21 cellular contexts compared by ENCODE assay signal in the genomic region with DNA sequence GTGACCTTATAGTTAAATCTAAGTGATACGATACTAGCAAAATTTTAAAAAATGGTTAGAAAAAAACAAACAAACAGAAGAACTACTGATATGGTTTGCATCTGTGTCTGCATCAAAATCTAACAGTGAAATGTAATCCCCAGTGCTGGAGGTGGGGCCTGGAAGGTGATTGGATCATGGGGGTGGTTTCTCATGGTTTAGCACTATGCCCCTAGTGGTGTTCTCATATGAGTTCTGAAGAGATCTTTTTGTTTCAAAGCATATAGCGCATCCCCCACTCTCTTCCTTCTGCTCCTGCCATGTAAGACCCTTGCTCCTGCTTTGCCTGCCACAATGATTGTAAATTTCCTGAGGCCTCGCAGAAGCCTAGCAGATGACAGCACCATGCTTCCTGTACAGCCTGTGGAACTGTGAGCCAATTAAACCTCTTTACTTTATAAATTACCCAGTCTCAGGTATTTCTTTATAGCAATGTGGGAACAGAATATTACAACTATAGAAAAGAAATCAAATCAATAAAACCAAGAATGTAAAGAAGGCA. TPM values are rescaled to one million over a fixed set of nuclear protein-coding genes. Genes with fewer than 3 reads are reported as not detected.
DNase-seq lines count a peak whose midpoint lies in the region; ATAC-seq and TF ChIP-seq lines count a peak whose summit lies in the region.
"Had no signal": no experiment of that assay in that cellular context is flagged by ENCODE, and none has a peak within 500 bp of the region (broad histone marks: within the 10 kb centered on the region; RNA-seq: fewer than 3 reads in every experiment).

No MANE protein-coding gene starts in this region.

- no peak for TF ChIP-seq POLR2A in transverse colon (IDR thresholded peaks at IDR 0.05)

- no peak overlapping the region for H3K14ac ChIP-seq in H9 (ENCODE audit: insufficient read depth, low read length)

- peaks cover 5% of the 10 kb centered on the region for H3K23me2 ChIP-seq in H9 (ENCODE audit: insufficient read length, low read depth, low read length, poor library complexity, severe bottlenecking)

- CTCF ChIA-PET in T-cell (lab: Charles Lee) = no interaction called here

- H3K9me3 ChIP-seq in H9 (ENCODE audit: control insufficient read depth, low read depth, low read length) (no peaks in the 10 kb centered on the region), transverse colon (peaks cover 4 to 6% of the 10 kb centered on the region in 2 donors)

- ATAC-seq in activated naive CD4-positive, alpha-beta T cell treated with anti-CD3 and anti-CD28 coated beads, Interleukin-2, amount 50 U/mL, for 72 hours = no peak
- ATAC-seq in T-cell (replicated peaks in 1 of 4) = no peak
- ATAC-seq: activated CD8-positive, alpha-beta memory T cell treated with anti-CD3 and anti-CD28 coated beads, Interleukin-2, amount 10 ng/mL, durations not matched to agents 7 days and 5 days had no signal

- no peak overlapping the region for H4K8ac ChIP-seq in H9 (replicated peaks; ENCODE audit: insufficient read length, low read depth, low read length)

- no peak overlapping the region for H3K9ac ChIP-seq in H9 (ENCODE audit: extremely low read depth, insufficient read length, low read length)

- H3K4me2 ChIP-seq in H9 (ENCODE audit: insufficient read depth, insufficient read length, low read length) = no peak overlapping the region

- no peak overlapping the region for H2BK20ac ChIP-seq in H9 (ENCODE audit: low read depth, low read length, poor library complexity, severe bottlenecking)

- H3K9me3 Mint-ChIP-seq in H9 (peaks cover 16 to 34% of the 10 kb centered on the region in 2 experiments; a peak in 4 of 5 replicates), glutamatergic neuron (ENCODE audit: unreplicated experiment) (peaks cover 9% of the 10 kb centered on the region), T-cell (peaks cover 3 to 33% (median 22%) of the 10 kb centered on the region in 3 donors)
- H3K9me3 Mint-ChIP-seq in activated naive CD4-positive, alpha-beta T cell treated with anti-CD3 and anti-CD28 coated beads, Interleukin-2, amount 50 U/mL, for 72 hours = peaks cover 17 to 18% of the 10 kb centered on the region in 2 donors

- no peak overlapping the region for H2AK5ac ChIP-seq in H9 (ENCODE audit: insufficient read length, low read length)

- H3K18ac ChIP-seq in H9 (ENCODE audit: insufficient read length, low read depth, low read length) = no peak overlapping the region

- H4K20me1 ChIP-seq in H9 (ENCODE audit: control insufficient read depth, insufficient read depth, insufficient read length) = no peaks in the 10 kb centered on the region

- no peak for TF ChIP-seq EP300 in transverse colon (IDR thresholded peaks at IDR 0.05; ENCODE audit: low read depth)

- no CpG with 5 or more reads among the region's 3 CpGs for WGBS in H9 (ENCODE audit: extremely low coverage, insufficient read length, low lambda C conversion rate)
- 90 to 97% methylated on average over 2 to 3 of the region's 3 CpGs for WGBS in transverse colon (ENCODE audit: low coverage in 1 of 2), 2 donors

- no peak overlapping the region for H2BK12ac ChIP-seq in H9 (ENCODE audit: insufficient read length, low read depth, low read length)

- H3K4ac ChIP-seq in H9 (ENCODE audit: low read depth, low read length) = no peak overlapping the region

- no peak overlapping the region for H3K23ac ChIP-seq in H9 (ENCODE audit: insufficient read length, low read depth, low read length)

- no peaks in the 10 kb centered on the region for H3K36me3 ChIP-seq in transverse colon

- H4K5ac ChIP-seq in H9 (ENCODE audit: insufficient read length, low read depth, low read length) = no peak overlapping the region

- no peak overlapping the region for H2BK120ac ChIP-seq in H9 (ENCODE audit: low read depth, low read length, poor library complexity, severe bottlenecking)

- H3K4me3 ChIP-seq in transverse colon = no peak overlapping the region
- H3K4me3 ChIP-seq: skin epidermis had no signal

- H3K27ac ChIP-seq in H9 (ENCODE audit: insufficient read length, low read depth, low read length) (no peak overlapping the region), transverse colon (no peak overlapping the region)
- H3K27ac ChIP-seq: skin epidermis had no signal

- H3K79me1 ChIP-seq in H9 (ENCODE audit: insufficient read depth, low read depth, low read length, poor library complexity, severe bottlenecking) = no peaks in the 10 kb centered on the region

- no peak overlapping the region for H4K91ac ChIP-seq in H9 (ENCODE audit: insufficient read length, low read depth, low read length)

- in situ Hi-C loops in transverse colon (cut with MboI; ENCODE audit: low pct_ligation_motif_present in 1 of 4, low pct_unique_long_range_greater_than_20kb in 1 of 4, low sequenced_read_pairs in 3 of 4) = no loop called here

- H3T11ph ChIP-seq in H9 (ENCODE audit: low read length) = no peak overlapping the region

- no peaks in the 10 kb centered on the region for H3K27me3 Mint-ChIP-seq in H9 (ENCODE audit: low read depth)
- H3K27me3 Mint-ChIP-seq in glutamatergic neuron (ENCODE audit: unreplicated experiment) = peaks cover 8% of the 10 kb centered on the region
- H3K27me3 Mint-ChIP-seq in T-cell = no peaks in the 10 kb centered on the region
- H3K27me3 Mint-ChIP-seq: activated CD8-positive, alpha-beta memory T cell treated with anti-CD3 and anti-CD28 coated beads, Interleukin-2, amount 10 ng/mL, durations not matched to agents 7 days and 5 days; memory B cell had no signal

- no peak overlapping the region for H2BK15ac ChIP-seq in H9 (ENCODE audit: low read depth, low read length)

- H3K36me3 Mint-ChIP-seq in H9 (ENCODE audit: insufficient read depth in 1 of 3, low read depth in 3 of 3) = peaks cover 23 to 44% (median 29%) of the 10 kb centered on the region in 3 experiments
- peaks cover 39% of the 10 kb centered on the region for H3K36me3 Mint-ChIP-seq in glutamatergic neuron (ENCODE audit: unreplicated experiment)
- H3K36me3 Mint-ChIP-seq in activated naive CD4-positive, alpha-beta T cell treated with anti-CD3 and anti-CD28 coated beads, Interleukin-2, amount 50 U/mL, for 72 hours = peaks cover 40 to 57% of the 10 kb centered on the region in 2 donors
- H3K36me3 Mint-ChIP-seq in T-cell = peaks cover 52% of the 10 kb centered on the region

- H3K56ac ChIP-seq in H9 (ENCODE audit: insufficient read length, low read depth, low read length) = no peak overlapping the region

- POLR2A ChIA-PET in T-cell (lab: Charles Lee) = no interaction called here

- intact Hi-C loops in transverse colon (cut with DNase I; ENCODE audit: low total_unique reads) = no loop called here

- H3K4me1 ChIP-seq in H9 (ENCODE audit: insufficient read depth, low read length) = no peaks in the 10 kb centered on the region
- H3K4me1 ChIP-seq in transverse colon = peaks cover 8 to 27% (median 25%) of the 10 kb centered on the region in 4 donors

- peaks cover 3% of the 10 kb centered on the region; the same call in 1 of the 2 replicates for H3K79me2 ChIP-seq in H9 (ENCODE audit: insufficient read depth, low read length)

- no peak overlapping the region for H2BK5ac ChIP-seq in H9 (ENCODE audit: insufficient read length, low read length)

- H3K27me3 ChIP-seq in H9 (ENCODE audit: insufficient read depth, low read length) (no peaks in the 10 kb centered on the region), transverse colon (no peaks in the 10 kb centered on the region)

- H3K27ac Mint-ChIP-seq in H9 (no peak overlapping the region), glutamatergic neuron (ENCODE audit: unreplicated experiment) (peak overlapping the region; percentile 31), T-cell (no peak overlapping the region)
- no peak overlapping the region for H3K27ac Mint-ChIP-seq in activated naive CD4-positive, alpha-beta T cell treated with anti-CD3 and anti-CD28 coated beads, Interleukin-2, amount 50 U/mL, for 72 hours
- H3K27ac Mint-ChIP-seq: activated CD8-positive, alpha-beta memory T cell treated with anti-CD3 and anti-CD28 coated beads, Interleukin-2, amount 10 ng/mL, durations not matched to agents 7 days and 5 days; activated T-helper 2 cell treated with anti-CD3 and anti-CD28 coated beads, Interferon-gamma antibody, Interleukin-2, Interleukin-4, amounts not matched to agents 10 μg/mL and 5 μg/mL and 100 μg/mL, durations not matched to agents 14 hours and 24 hours and 36 hours; memory B cell; natural killer cell had no signal

- H3K4me1 Mint-ChIP-seq in H9 (peaks cover 20 to 22% of the 10 kb centered on the region in 2 experiments), glutamatergic neuron (ENCODE audit: low read depth, unreplicated experiment) (peaks cover 26% of the 10 kb centered on the region), T-cell (peaks cover 55 to 66% (median 64%) of the 10 kb centered on the region in 3 donors)

- TF ChIP-seq CTCF in H9 (conservative IDR thresholded peaks at IDR 0.05) (peak; percentile 48; the same call in 2 of the 3 replicates), glutamatergic neuron (IDR thresholded peaks at IDR 0.05; ENCODE audit: partially characterized antibody, unreplicated experiment) (peak; percentile 17), transverse colon (IDR thresholded peaks at IDR 0.05) (no peak)

- H3K4me3 Mint-ChIP-seq in H9 (no peak overlapping the region), glutamatergic neuron (ENCODE audit: unreplicated experiment) (no peak overlapping the region), T-cell (no peak overlapping the region)
- H3K4me3 Mint-ChIP-seq: activated CD8-positive, alpha-beta memory T cell treated with anti-CD3 and anti-CD28 coated beads, Interleukin-2, amount 10 ng/mL, durations not matched to agents 7 days and 5 days; memory B cell; natural killer cell had no signal

- H2AFZ ChIP-seq in H9 (ENCODE audit: low read length) = no peak overlapping the region

- DNase-seq in CMK (ENCODE audit: low read depth) (peak; percentile 20), H9 (peak; percentile 33), SK-N-DZ (ENCODE audit: low spot score) (peak; percentile 4), glutamatergic neuron (no peak), transverse colon (no peak), KG1 (lab: John Stamatoyannopoulos, UW) (no peak), T-cell (no peak)
- DNase-seq in activated naive CD4-positive, alpha-beta T cell treated with anti-CD3 and anti-CD28 coated beads, Interleukin-2, amount 50 U/mL, for 72 hours (ENCODE audit: low spot score in 2 of 2) = no peak
- DNase-seq: activated CD4-positive, CD25-positive, alpha-beta regulatory T cell; activated CD8-positive, alpha-beta memory T cell treated with anti-CD3 and anti-CD28 coated beads, Interleukin-2, amount 10 ng/mL, durations not matched to agents 7 days and 5 days; GF-D8; hypothalamus; natural killer cell; NCI-H1694 treated with DMSO at 0.1 percent for 48 hours; NCI-H446 treated with DMSO at 0.1 percent for 48 hours; SIG-M5; stimulated activated CD4-positive, alpha-beta T cell treated with anti-CD3 and anti-CD28 coated beads, Interleukin-4, amount 100 ng/mL, for 4 hours; substantia nigra had no signal

RNA-seq across cellular contexts. Expression of a gene that starts 5.4 kb away (rescaled TPM):
- total RNA-seq in H9 (2021) = 5.1 and 5.3 TPM in 2 replicates
- polyA plus RNA-seq in SK-N-DZ (2014; cell fraction: cytosol; rRNA removed) = 7.7 and 9.1 TPM in 2 replicates
- polyA plus RNA-seq in SK-N-DZ (2014; cell fraction: nucleus; rRNA removed) = 6.7 and 8.0 TPM in 2 replicates
- 30.9 TPM for total RNA-seq in glutamatergic neuron (ENCODE audit: unreplicated experiment)
- 10 to 100 TPM; 12.9 to 15.0 TPM for total RNA-seq in activated naive CD4-positive, alpha-beta T cell treated with anti-CD3 and anti-CD28 coated beads, Interleukin-2, amount 50 U/mL, for 72 hours
- total RNA-seq in transverse colon = 10 to 100 TPM in 3 of 4 donors, 1 to 10 TPM in 1; 8.6 to 22.5 (median 13.5) TPM
- total RNA-seq in T-cell = 10 to 100 TPM; 13.4 to 19.5 (median 15.9) TPM

Comparison
In these comparisons a context has a peak if more than half of its experiments do, and no peak if none do; other contexts are left out.
1. DNase-seq: peak in CMK (single experiment), H9 (single experiment) and SK-N-DZ (single experiment); none in glutamatergic neuron (single experiment), activated naive CD4-positive, alpha-beta T cell treated with anti-CD3 and anti-CD28 coated beads, Interleukin-2, amount 50 U/mL, for 72 hours (0 of 2), transverse colon (single experiment), KG1 (single experiment) and T-cell (0 of 34).
2. CTCF ChIP-seq: peak in H9 (single experiment) and glutamatergic neuron (single experiment); none in transverse colon (0 of 5).